12 cellular contexts compared by ENCODE assay signal in the genomic region with DNA sequence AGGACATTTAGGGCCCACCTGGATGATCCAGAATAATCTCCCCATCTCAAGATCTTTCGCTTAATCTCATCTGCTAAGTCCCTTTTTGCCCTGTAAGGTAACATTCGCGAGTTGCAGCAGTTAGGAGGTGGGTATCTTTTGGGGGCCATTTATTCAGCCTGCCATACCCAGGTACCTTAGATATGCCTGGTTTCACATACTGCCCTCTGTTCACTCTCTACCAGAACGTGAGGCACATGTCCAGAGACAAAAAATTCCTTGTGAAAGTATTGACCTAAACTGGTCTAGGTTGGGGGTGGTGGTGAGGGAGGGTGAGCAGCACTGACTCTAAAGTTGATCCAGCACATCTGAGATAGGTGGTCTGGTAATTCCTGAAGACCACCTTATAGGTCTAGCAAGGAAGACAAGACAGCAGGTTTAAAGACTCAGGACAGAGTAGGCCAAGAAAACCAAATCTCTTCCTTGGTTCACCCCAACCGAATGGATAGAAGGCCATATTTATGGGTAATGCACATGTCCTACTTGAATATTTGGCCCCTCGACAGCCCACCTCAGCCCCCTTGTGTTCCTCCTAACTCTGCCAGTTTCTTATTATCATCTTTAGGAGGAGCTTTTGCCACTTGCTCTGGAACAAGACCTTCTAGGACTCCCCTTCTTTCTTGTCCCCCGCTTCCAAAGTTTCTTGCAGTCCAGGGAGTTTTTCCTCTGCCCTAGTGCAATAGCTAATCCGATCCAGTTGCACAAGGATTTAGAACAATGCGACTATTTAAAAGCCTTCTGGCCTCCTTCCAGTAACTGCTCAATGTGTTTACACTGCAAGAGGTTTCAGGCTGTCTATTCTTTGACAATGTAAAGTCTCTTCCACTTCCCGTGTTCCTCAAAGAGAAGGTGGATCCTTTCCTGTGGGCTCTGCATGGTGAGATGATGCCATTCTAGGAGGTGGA.
DNase-seq lines count a peak whose midpoint lies in the region; ATAC-seq lines count a peak whose summit lies in the region.
"Had no signal": no experiment of that assay in that cellular context is flagged by ENCODE, and none has a peak within 500 bp of the region (broad histone marks: within the 10 kb centered on the region; RNA-seq: fewer than 3 reads in every experiment).

No MANE protein-coding gene starts in this region.

- peak; percentile 66 for ATAC-seq in esophagus mucosa
- ATAC-seq in activated CD8-positive, alpha-beta T cell treated with anti-CD3 and anti-CD28 coated beads, Interleukin-2, amount 10 ng/mL, durations not matched to agents 7 days and 5 days = no peak

- H3K4me3 Mint-ChIP-seq in activated CD8-positive, alpha-beta T cell treated with anti-CD3 and anti-CD28 coated beads, Interleukin-2, amount 10 ng/mL, durations not matched to agents 7 days and 5 days = no peak overlapping the region
- H3K4me3 Mint-ChIP-seq: stimulated activated naive CD8-positive, alpha-beta T cell treated with anti-CD3 and anti-CD28 coated beads, Interleukin-15, Interleukin-2, amounts not matched to agents 100 ng/mL and 50 ng/mL, for 24 hours had no signal

- no peaks in the 10 kb centered on the region for H3K4me1 Mint-ChIP-seq in activated CD8-positive, alpha-beta T cell treated with anti-CD3 and anti-CD28 coated beads, Interleukin-2, amount 10 ng/mL, durations not matched to agents 7 days and 5 days (ENCODE audit: low read depth)

- H3K27ac Mint-ChIP-seq in activated CD8-positive, alpha-beta T cell treated with anti-CD3 and anti-CD28 coated beads, Interleukin-2, amount 10 ng/mL, durations not matched to agents 7 days and 5 days = no peak overlapping the region
- H3K27ac Mint-ChIP-seq: stimulated activated naive CD8-positive, alpha-beta T cell treated with anti-CD3 and anti-CD28 coated beads, Interleukin-15, Interleukin-2, amounts not matched to agents 100 ng/mL and 50 ng/mL, for 24 hours had no signal

- CTCF ChIA-PET in activated CD8-positive, alpha-beta T cell treated with anti-CD3 and anti-CD28 coated beads, Interleukin-2, amount 10 ng/mL, durations not matched to agents 7 days and 5 days (lab: Charles Lee) = no interaction called here

- no peaks in the 10 kb centered on the region for H3K36me3 Mint-ChIP-seq in activated CD8-positive, alpha-beta T cell treated with anti-CD3 and anti-CD28 coated beads, Interleukin-2, amount 10 ng/mL, durations not matched to agents 7 days and 5 days (ENCODE audit: low read depth)

- DNase-seq in HCEC 1CT (peak; percentile 51), NCI-H69 (lab: John Stamatoyannopoulos, UW) (peak; percentile 99), pons (ENCODE audit: low spot score) (peak; percentile 94), kidney glomerular epithelial cell (lab: John Stamatoyannopoulos, UW) (no peak)
- DNase-seq in stimulated activated CD4-positive, alpha-beta T cell treated with anti-CD3 and anti-CD28 coated beads, Interleukin-4, amount 100 ng/mL, for 1 hour = no peak
- no peak for DNase-seq in activated CD8-positive, alpha-beta T cell treated with anti-CD3 and anti-CD28 coated beads, Interleukin-2, amount 10 ng/mL, durations not matched to agents 7 days and 5 days
- DNase-seq in stimulated activated naive CD4-positive, alpha-beta T cell (lab: John Stamatoyannopoulos, UW) = no peak
- DNase-seq: activated CD8-positive, alpha-beta memory T cell treated with anti-CD3 and anti-CD28 coated beads for 24 hours; NCI-H526 treated with DMSO at 0.1 percent for 48 hours; ovary had no signal

- H3K27me3 Mint-ChIP-seq in activated CD8-positive, alpha-beta T cell treated with anti-CD3 and anti-CD28 coated beads, Interleukin-2, amount 10 ng/mL, durations not matched to agents 7 days and 5 days (ENCODE audit: low read depth) = no peaks in the 10 kb centered on the region
- H3K27me3 Mint-ChIP-seq: stimulated activated naive CD8-positive, alpha-beta T cell treated with anti-CD3 and anti-CD28 coated beads, Interleukin-15, Interleukin-2, amounts not matched to agents 100 ng/mL and 50 ng/mL, for 24 hours had no signal

- POLR2A ChIA-PET in activated CD8-positive, alpha-beta T cell treated with anti-CD3 and anti-CD28 coated beads, Interleukin-2, amount 10 ng/mL, durations not matched to agents 7 days and 5 days (lab: Charles Lee) = no interaction called here

- H3K9me3 Mint-ChIP-seq in activated CD8-positive, alpha-beta T cell treated with anti-CD3 and anti-CD28 coated beads, Interleukin-2, amount 10 ng/mL, durations not matched to agents 7 days and 5 days (ENCODE audit: insufficient read depth) = no peaks in the 10 kb centered on the region

Comparison
In these comparisons a context has a peak if more than half of its experiments do, and no peak if none do; other contexts are left out.
1. DNase-seq: peak in HCEC 1CT (single experiment), NCI-H69 (single experiment) and pons (single experiment); none in stimulated activated CD4-positive, alpha-beta T cell treated with anti-CD3 and anti-CD28 coated beads, Interleukin-4, amount 100 ng/mL, for 1 hour (single experiment), activated CD8-positive, alpha-beta T cell treated with anti-CD3 and anti-CD28 coated beads, Interleukin-2, amount 10 ng/mL, durations not matched to agents 7 days and 5 days (single experiment), kidney glomerular epithelial cell (single experiment) and stimulated activated naive CD4-positive, alpha-beta T cell (0 of 6).